ENCODE assay signal across 9 cellular contexts in genomic region chr2:200378652-200379290, GRCh38.
A peak's percentile ranks its signal among the peaks of the same experiment; 100 is the strongest.
DNase-seq lines count a peak whose midpoint lies in the region; ATAC-seq, FAIRE-seq and TF ChIP-seq lines count a peak whose summit lies in the region.
"Had no signal": no experiment of that assay in that cellular context is flagged by ENCODE, and none has a peak within 500 bp of the region (broad histone marks: within the 10 kb centered on the region; RNA-seq: fewer than 3 reads in every experiment).

No MANE protein-coding gene starts in this region.

- 44 to 51% (median 50%) methylated on average over 7 of the region's 7 CpGs for WGBS in stomach, 5 donors

- no peaks in the 10 kb centered on the region for H3K27me3 ChIP-seq in iPS-20b (ENCODE audit: insufficient read depth, low read length)
- no peaks in the 10 kb centered on the region for H3K27me3 ChIP-seq in stomach

- no peak for FAIRE-seq in RCC 7860 (lab: Jason Lieb, UNC)
- FAIRE-seq: bronchial epithelial cell had no signal

- ATAC-seq in GM21423 (IDR thresholded peaks at IDR 0.05; ENCODE audit: unreplicated experiment) (no peak), GM18867 (IDR thresholded peaks at IDR 0.05; ENCODE audit: unreplicated experiment) (no peak)

- H3K9me3 ChIP-seq in iPS-20b (ENCODE audit: insufficient read depth, low read depth, low read length) (no peaks in the 10 kb centered on the region), stomach (no peaks in the 10 kb centered on the region)

- H3K4me1 ChIP-seq in iPS-20b (ENCODE audit: insufficient read depth, low read length) = peaks cover 80% of the 10 kb centered on the region
- peaks cover 41 to 89% (median 67%) of the 10 kb centered on the region in 4 donors for H3K4me1 ChIP-seq in stomach

- TF ChIP-seq CTCF in stomach (IDR thresholded peaks at IDR 0.05) = no peak

- H3K27ac ChIP-seq in iPS-20b (ENCODE audit: low read length) = peak overlapping the region; percentile 60
- peak overlapping the region; percentile 75 to 91 (median 89) for H3K27ac ChIP-seq in stomach

- TF ChIP-seq EP300 in stomach (IDR thresholded peaks at IDR 0.05) = no peak

- H3K9ac ChIP-seq in iPS-20b (ENCODE audit: low read depth, low read length) = peak overlapping the region; percentile 11; the same call in 1 of the 2 replicates

- H3K36me3 ChIP-seq in iPS-20b (ENCODE audit: insufficient read depth, low read depth, low read length) = peaks cover 4% of the 10 kb centered on the region; the same call in 1 of the 2 replicates
- no peaks in the 10 kb centered on the region for H3K36me3 ChIP-seq in stomach

- H3K4me3 ChIP-seq in iPS-20b (ENCODE audit: low read length) (peak overlapping the region; percentile 57; the same call in 1 of the 2 replicates), stomach (peak overlapping the region in 3 of 4 donors; percentile 0 to 35 (median 19))

- DNase-seq in H4 (ENCODE audit: low spot score) (peak; percentile 17), astrocyte of the hippocampus (ENCODE audit: low read depth, low spot score) (peak; percentile 87), stomach (no peak), RCC 7860 (ENCODE audit: low spot score) (no peak), NCI-H187 (lab: John Stamatoyannopoulos, UW) (no peak)

- no peak for TF ChIP-seq POLR2A in stomach (IDR thresholded peaks at IDR 0.05)

- intact Hi-C loops in stomach (cut with DNase I; ENCODE audit: low total_unique reads) = no loop called here

Comparison
In these comparisons a context has a peak if more than half of its experiments do, and no peak if none do; other contexts are left out.
1. DNase-seq: peak in H4 (single experiment) and astrocyte of the hippocampus (single experiment); none in stomach (single experiment), RCC 7860 (single experiment) and NCI-H187 (0 of 2).